ENCODE assay signal across 23 cellular contexts in the genomic region with DNA sequence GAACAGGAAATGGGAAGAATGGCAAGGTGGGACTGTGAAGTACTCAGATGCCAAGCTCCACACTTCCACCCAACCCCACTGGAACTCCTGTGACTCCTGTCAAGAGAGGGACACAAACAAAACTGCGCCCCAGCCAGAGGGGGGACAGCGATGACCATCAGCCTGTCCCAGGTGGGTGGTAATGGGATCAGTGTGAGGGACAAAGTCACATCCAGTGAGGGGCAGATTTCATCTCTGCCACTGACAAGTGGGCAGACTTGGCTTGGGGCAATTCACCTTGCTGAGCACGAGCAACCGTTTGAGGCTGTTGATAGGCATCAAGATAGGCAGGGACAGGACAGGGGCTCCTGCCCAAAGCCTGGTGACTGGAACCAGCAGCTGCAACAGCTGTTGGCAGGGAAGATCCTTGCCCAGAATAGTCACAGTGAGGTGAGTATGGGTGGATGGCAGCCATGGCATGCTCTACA.
DNase-seq lines count a peak whose midpoint lies in the region; ATAC-seq and TF ChIP-seq lines count a peak whose summit lies in the region.
"Had no signal": no experiment of that assay in that cellular context is flagged by ENCODE, and none has a peak within 500 bp of the region (broad histone marks: within the 10 kb centered on the region; RNA-seq: fewer than 3 reads in every experiment).

No MANE protein-coding gene starts in this region.

- peaks cover 0 to 3% of the 10 kb centered on the region in 2 donors for H3K27me3 Mint-ChIP-seq in stimulated activated naive B cell treated with anti-CD40 and anti-IgM and Interleukin-4, amounts not matched to agents 10 μg/mL and 1 μg/mL and 100 μg/mL, for 72 hours
- H3K27me3 Mint-ChIP-seq: activated B cell treated with CpG ODN at 0.5 μM for 24 hours had no signal

- ATAC-seq in stimulated activated naive B cell treated with anti-CD40 and anti-IgM and Interleukin-4, amounts not matched to agents 10 μg/mL and 1 μg/mL and 100 μg/mL, for 72 hours (replicated peaks): no peak
- ATAC-seq: stimulated activated effector memory CD8-positive, alpha-beta T cell treated with anti-CD3 and anti-CD28 coated beads, Interleukin-12 subunit alpha, Interleukin-12 subunit beta, amount 100 ng/mL, for 72 hours had no signal

- H3K36me3 Mint-ChIP-seq in stimulated activated naive B cell treated with anti-CD40 and anti-IgM and Interleukin-4, amounts not matched to agents 10 μg/mL and 1 μg/mL and 100 μg/mL, for 72 hours: no peaks in the 10 kb centered on the region
- H3K36me3 Mint-ChIP-seq: CD4-positive, CD25-positive, alpha-beta regulatory T cell had no signal

- H3K9me3 ChIP-seq in adrenal gland (replicated peaks in 1 of 3): no peaks in the 10 kb centered on the region
- H3K9me3 ChIP-seq: ascending aorta, prostate gland had no signal

- 88 to 96% (median 90%) methylated on average over 3 to 4 of the region's 4 CpGs for WGBS in adrenal gland, 4 donors

- H3K9me3 Mint-ChIP-seq in stimulated activated naive B cell treated with anti-CD40 and anti-IgM and Interleukin-4, amounts not matched to agents 10 μg/mL and 1 μg/mL and 100 μg/mL, for 72 hours: no peaks in the 10 kb centered on the region
- H3K9me3 Mint-ChIP-seq: activated B cell treated with CpG ODN at 0.5 μM for 24 hours; CD4-positive, CD25-positive, alpha-beta regulatory T cell; central memory CD8-positive, alpha-beta T cell; neural progenitor cell; stimulated activated effector memory CD8-positive, alpha-beta T cell treated with anti-CD3 and anti-CD28 coated beads, Interleukin-12 subunit alpha, Interleukin-12 subunit beta, amount 100 ng/mL, for 72 hours had no signal

- peak overlapping the region; percentile 16 for H3K27ac Mint-ChIP-seq in stimulated activated naive B cell treated with anti-CD40 and anti-IgM and Interleukin-4, amounts not matched to agents 10 μg/mL and 1 μg/mL and 100 μg/mL, for 72 hours
- H3K27ac Mint-ChIP-seq: activated B cell treated with CpG ODN at 0.5 μM for 24 hours; CD4-positive, CD25-positive, alpha-beta regulatory T cell; neural progenitor cell; stimulated activated effector memory CD8-positive, alpha-beta T cell treated with anti-CD3 and anti-CD28 coated beads, Interleukin-12 subunit alpha, Interleukin-12 subunit beta, amount 100 ng/mL, for 72 hours had no signal

- H3K27ac ChIP-seq in adrenal gland: no peak overlapping the region
- H3K27ac ChIP-seq: ascending aorta, neural progenitor cell, prostate gland had no signal

- H3K27me3 ChIP-seq in adrenal gland: no peaks in the 10 kb centered on the region
- H3K27me3 ChIP-seq: ascending aorta, neural progenitor cell had no signal

- no peak overlapping the region for H3K4me3 ChIP-seq in adrenal gland
- H3K4me3 ChIP-seq: ascending aorta, neural progenitor cell, prostate gland, smooth muscle cell had no signal

- intact Hi-C loops in adrenal gland (cut with DNase I): loop anchor here (10.0 kb wide), 2 partner anchors 560 to 570 kb away; no protein-coding TSS in a partner anchor

- no peak for TF ChIP-seq POLR2A in adrenal gland (IDR thresholded peaks at IDR 0.05)

- no peaks in the 10 kb centered on the region for H3K36me3 ChIP-seq in adrenal gland (replicated peaks in 1 of 2)
- H3K36me3 ChIP-seq: neural progenitor cell, prostate gland had no signal

- no peak overlapping the region for H3K4me3 Mint-ChIP-seq in stimulated activated naive B cell treated with anti-CD40 and anti-IgM and Interleukin-4, amounts not matched to agents 10 μg/mL and 1 μg/mL and 100 μg/mL, for 72 hours
- H3K4me3 Mint-ChIP-seq: activated B cell treated with CpG ODN at 0.5 μM for 24 hours; central memory CD8-positive, alpha-beta T cell; neural progenitor cell; stimulated activated effector memory CD8-positive, alpha-beta T cell treated with anti-CD3 and anti-CD28 coated beads, Interleukin-12 subunit alpha, Interleukin-12 subunit beta, amount 100 ng/mL, for 72 hours had no signal

- no peak for TF ChIP-seq CTCF in adrenal gland (IDR thresholded peaks at IDR 0.05)

- H3K4me1 Mint-ChIP-seq in stimulated activated naive B cell treated with anti-CD40 and anti-IgM and Interleukin-4, amounts not matched to agents 10 μg/mL and 1 μg/mL and 100 μg/mL, for 72 hours: peaks cover 5 to 9% of the 10 kb centered on the region in 2 donors
- H3K4me1 Mint-ChIP-seq: central memory CD8-positive, alpha-beta T cell had no signal

- H3K4me1 ChIP-seq in adrenal gland (replicated peaks in 1 of 2): peaks cover 0 to 29% of the 10 kb centered on the region in 2 donors
- H3K4me1 ChIP-seq: prostate gland had no signal

- DNase-seq in LHCN-M2 (ENCODE audit: low read depth): peak; percentile 76
- DNase-seq in adrenal gland: peak in 4 of 7 donors; percentile 11 to 46 (median 14)
- peak; percentile 94 for DNase-seq in myocyte (ENCODE audit: low read depth)
- DNase-seq in stimulated activated naive B cell treated with anti-CD40 and anti-IgM and Interleukin-4, amounts not matched to agents 10 μg/mL and 1 μg/mL and 100 μg/mL, for 72 hours: no peak
- DNase-seq in activated gamma-delta T cell treated with Interleukin-2 at 50 U/mL for 16 hours: no peak
- no peak for DNase-seq in epidermal melanocyte (ENCODE audit: insufficient read length, low spot score)
- DNase-seq in HT-29 (ENCODE audit: low spot score): no peak
- DNase-seq: activated B cell treated with CpG ODN at 0.5 μM for 24 hours; activated CD4-positive, alpha-beta T cell treated with anti-CD3 and anti-CD28 coated beads, Interleukin-2, amount 50 U/mL, for 4 hours; activated naive CD4-positive, alpha-beta T cell treated with Interleukin-2 at 50 U/mL for 16 hours; CD4-positive, CD25-positive, alpha-beta regulatory T cell; glutamatergic neuron; HCEC 1CT; NCI-H1092 treated with DMSO at 0.1 percent for 48 hours; NCI-H1930; RPMI8226; T-helper 9 cell had no signal

Comparison
In these comparisons a context has a peak if more than half of its experiments do, and no peak if none do; other contexts are left out.
1. DNase-seq: peak in LHCN-M2 (single experiment), adrenal gland (4 of 7) and myocyte (single experiment); none in stimulated activated naive B cell treated with anti-CD40 and anti-IgM and Interleukin-4, amounts not matched to agents 10 μg/mL and 1 μg/mL and 100 μg/mL, for 72 hours (single experiment), activated gamma-delta T cell treated with Interleukin-2 at 50 U/mL for 16 hours (single experiment), epidermal melanocyte (single experiment) and HT-29 (single experiment).